34 cellular contexts compared by ENCODE assay signal in the genomic region with DNA sequence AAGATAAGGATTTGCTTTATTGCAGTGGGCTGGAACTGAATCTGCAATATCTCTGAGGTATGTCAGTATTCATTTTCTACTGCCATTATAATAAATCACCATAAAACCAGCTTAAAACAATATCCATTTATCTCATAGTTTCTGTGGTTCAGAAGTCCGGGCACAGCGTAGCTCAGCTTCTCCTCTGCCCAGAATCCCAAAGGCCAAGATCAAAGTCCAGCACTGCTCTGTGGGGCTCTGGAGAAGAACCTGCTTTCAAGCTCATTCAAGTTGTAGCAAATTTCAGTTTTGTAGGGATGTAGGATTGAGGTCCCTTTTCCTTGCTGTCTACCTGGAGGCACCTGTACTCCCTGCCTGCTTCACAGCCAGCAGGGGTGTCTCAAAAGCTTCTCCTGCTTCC.
"Had no signal": no experiment of that assay in that cellular context is flagged by ENCODE, and none has a peak within 500 bp of the region (broad histone marks: within the 10 kb centered on the region; RNA-seq: fewer than 3 reads in every experiment).

No MANE protein-coding gene starts in this region.

- H3K4me3 ChIP-seq: adrenal gland, ascending aorta, body of pancreas, breast epithelium, cardiac muscle cell had no signal

- H3K4me1 ChIP-seq: adrenal gland, ascending aorta, breast epithelium had no signal

- H3K27ac ChIP-seq: adrenal gland, ascending aorta, body of pancreas, brain microvascular endothelial cell, breast epithelium, cardiac muscle cell had no signal

- H3K27me3 ChIP-seq: adrenal gland, ascending aorta, body of pancreas, brain microvascular endothelial cell, breast epithelium, cardiac muscle cell had no signal

- H3K36me3 ChIP-seq: adrenal gland, ascending aorta, brain microvascular endothelial cell, breast epithelium, cardiac muscle cell had no signal

- FAIRE-seq: astrocyte, bronchial epithelial cell had no signal

- H3K9me3 ChIP-seq: body of pancreas had no signal

- ATAC-seq: activated naive CD4-positive, alpha-beta T cell treated with anti-CD3 and anti-CD28 coated beads, Interleukin-2, amount 50 U/mL, for 72 hours; activated naive CD8-positive, alpha-beta T cell treated with anti-CD3 and anti-CD28 coated beads, Interleukin-2, amount 50 U/mL, for 24 hours; activated T-cell treated with anti-CD3 and anti-CD28 coated beads, Interleukin-2, amount 50 U/mL, for 4 hours; activated T-cell treated with anti-CD3 and anti-CD28 coated beads, Interleukin-2, amount 50 U/mL, for 72 hours; activated T-helper 17 cell treated with anti-CD3 and anti-CD28 coated beads, Interleukin-2, amount 50 U/mL, for 72 hours; body of pancreas had no signal

- DNase-seq: activated effector memory CD4-positive, alpha-beta T cell treated with anti-CD3 and anti-CD28 coated beads, Interleukin-2, amount 50 U/mL, for 16 hours; activated effector memory CD4-positive, alpha-beta T cell treated with Interleukin-2 at 50 U/mL for 16 hours; activated gamma-delta T cell; activated gamma-delta T cell treated with Interleukin-2 at 50 U/mL for 16 hours; activated naive CD4-positive, alpha-beta T cell treated with anti-CD3 and anti-CD28 coated beads for 36 hours; activated naive CD4-positive, alpha-beta T cell treated with anti-CD3 and anti-CD28 coated beads, Interleukin-2, amount 10 ng/mL, durations not matched to agents 7 days and 5 days; activated naive CD4-positive, alpha-beta T cell treated with anti-CD3 and anti-CD28 coated beads, Interleukin-2, amount 50 U/mL, for 16 hours; activated naive CD4-positive, alpha-beta T cell treated with Interleukin-2 at 50 U/mL for 16 hours; activated naive CD8-positive, alpha-beta T cell treated with anti-CD3 and anti-CD28 coated beads for 36 hours; activated naive CD8-positive, alpha-beta T cell treated with anti-CD3 and anti-CD28 coated beads, Interleukin-2, amount 10 ng/mL, durations not matched to agents 7 days and 5 days; activated naive CD8-positive, alpha-beta T cell treated with anti-CD3 and anti-CD28 coated beads, Interleukin-2, amount 50 U/mL, for 24 hours; activated T-cell treated with anti-CD3 and anti-CD28 coated beads for 4 hours; activated T-cell treated with anti-CD3 and anti-CD28 coated beads, Interleukin-2, amount 50 U/mL, for 1 hour; activated T-cell treated with anti-CD3 and anti-CD28 coated beads, Interleukin-2, amount 50 U/mL, for 24 hours; activated T-cell treated with anti-CD3 and anti-CD28 coated beads, Interleukin-2, amount 50 U/mL, for 4 hours; activated T-cell treated with anti-CD3 and anti-CD28 coated beads, Interleukin-2, amount 50 U/mL, for 48 hours; activated T-cell treated with anti-CD3 and anti-CD28 coated beads, Interleukin-2, amount 50 U/mL, for 72 hours; adrenal gland; amniotic stem cell; amygdala; anterior cingulate cortex; aorta; body of pancreas; brain microvascular endothelial cell; caudate nucleus; central memory CD4-positive, alpha-beta T cell; cerebellar nuclear complex had no signal
